Comparison of ENCODE assay signal across 25 cellular contexts in genomic region chr1:2566106-2567045, GRCh38. TPM values are rescaled to one million over a fixed set of nuclear protein-coding genes. Genes with fewer than 3 reads are reported as not detected.
DNase-seq lines count a peak whose midpoint lies in the region; ATAC-seq and TF ChIP-seq lines count a peak whose summit lies in the region.
"Had no signal": no experiment of that assay in that cellular context is flagged by ENCODE, and none has a peak within 500 bp of the region (broad histone marks: within the 10 kb centered on the region; RNA-seq: fewer than 3 reads in every experiment).

No MANE protein-coding gene starts in this region.

- no peak for TF ChIP-seq POLR2A in spleen (IDR thresholded peaks at IDR 0.05)

- H3K36me3 ChIP-seq in BLaER1 (no peaks in the 10 kb centered on the region), H7 (replicated peaks; ENCODE audit: control insufficient read depth, insufficient read depth, low read length) (no peaks in the 10 kb centered on the region), mucosa of stomach (ENCODE audit: control insufficient read depth, insufficient read depth, low read length) (no peaks in the 10 kb centered on the region), spleen (peaks cover 0 to 30% (median 26%) of the 10 kb centered on the region in 6 donors)
- H3K36me3 ChIP-seq: MG63, vagina had no signal

- H3K4me1 ChIP-seq in BLaER1 (peaks cover 85% of the 10 kb centered on the region), mucosa of stomach (ENCODE audit: control insufficient read depth, insufficient read depth, low read length) (peaks cover 20% of the 10 kb centered on the region), spleen (peaks cover 0 to 16% (median 3%) of the 10 kb centered on the region in 6 donors)
- H3K4me1 ChIP-seq: body of pancreas, heart left ventricle had no signal

- H3K9me3 ChIP-seq in BLaER1 = no peaks in the 10 kb centered on the region
- H3K9me3 ChIP-seq in mucosa of stomach (ENCODE audit: control insufficient read depth, low read length) = no peaks in the 10 kb centered on the region
- H3K9me3 ChIP-seq in spleen = no peaks in the 10 kb centered on the region
- H3K9me3 ChIP-seq: body of pancreas, heart left ventricle, MG63, vagina had no signal

- no peak for TF ChIP-seq CTCF in spleen (IDR thresholded peaks at IDR 0.05 in 8 of 11, conservative IDR thresholded peaks at IDR 0.05 in 3 of 11)

- intact Hi-C loops in spleen (cut with DNase I; ENCODE audit: low total_unique reads) = no loop called here

- H4K20me1 ChIP-seq in BLaER1 = no peaks in the 10 kb centered on the region

- H3K27me3 ChIP-seq in BLaER1 (no peaks in the 10 kb centered on the region), H7 (ENCODE audit: control insufficient read depth, insufficient read depth, low read length) (no peaks in the 10 kb centered on the region), mucosa of stomach (ENCODE audit: control insufficient read depth, insufficient read depth, low read length) (peaks cover 3% of the 10 kb centered on the region), spleen (replicated peaks in 1 of 7) (no peaks in the 10 kb centered on the region)
- H3K27me3 ChIP-seq: body of pancreas, MG63, vagina had no signal

- no peak overlapping the region for H3K9ac ChIP-seq in BLaER1
- peak overlapping the region; percentile 8 for H3K9ac ChIP-seq in mucosa of stomach (ENCODE audit: low read length)

- H3K27ac ChIP-seq in BLaER1 = no peak overlapping the region
- H3K27ac ChIP-seq in spleen = no peak overlapping the region
- H3K27ac ChIP-seq: body of pancreas, heart left ventricle, vagina had no signal

- H3K4me3 ChIP-seq in BLaER1 = no peak overlapping the region
- H3K4me3 ChIP-seq in H7 (ENCODE audit: insufficient read depth, low read depth, low read length) = no peak overlapping the region
- no peak overlapping the region for H3K4me3 ChIP-seq in mucosa of stomach (ENCODE audit: low read length)
- H3K4me3 ChIP-seq in spleen = no peak overlapping the region
- H3K4me3 ChIP-seq: body of pancreas, heart left ventricle, MG63, vagina had no signal

- 74 to 84% (median 81%) methylated on average over 32 to 34 of the region's 34 CpGs for WGBS in spleen, 5 donors

- peak overlapping the region; percentile 92; the same call in 1 of the 2 replicates for H3K4me2 ChIP-seq in BLaER1

- ATAC-seq in GM19397 (IDR thresholded peaks at IDR 0.05; ENCODE audit: unreplicated experiment) = no peak
- no peak for ATAC-seq in HG03571 (IDR thresholded peaks at IDR 0.05; ENCODE audit: unreplicated experiment)
- ATAC-seq: body of pancreas; heart left ventricle; naive thymus-derived CD8-positive, alpha-beta T cell had no signal

- peak; percentile 54 for DNase-seq in H7
- DNase-seq in astrocyte of the hippocampus (ENCODE audit: low read depth, low spot score) = peak; percentile 75
- DNase-seq in spleen = no peak
- DNase-seq in inferior parietal cortex (ENCODE audit: extremely low spot score) = no peak
- DNase-seq: activated CD4-positive, alpha-beta T cell treated with anti-CD3 and anti-CD28 coated beads for 1 hour; activated naive CD8-positive, alpha-beta T cell treated with anti-CD3 and anti-CD28 coated beads for 36 hours; body of pancreas; DND-41; mammary epithelial cell; MG63; naive thymus-derived CD8-positive, alpha-beta T cell; NCI-H187; NCI-H748 treated with DMSO at 0.1 percent for 48 hours; OCI-M1; small intestine; stimulated activated CD4-positive, alpha-beta T cell treated with anti-CD3 and anti-CD28 coated beads, Interleukin-4, amount 100 ng/mL, for 1 hour; T1000 had no signal

RNA-seq across cellular contexts. Expression of gene TNFRSF14, which starts 10.2 kb away (rescaled TPM):
- total RNA-seq in H7 (2014; rRNA removed; shearing (Covaris generic)) = 0.07 and 0.55 TPM in 2 replicates
- 100 to 1,000 TPM; 146 to 203 (median 190) TPM for total RNA-seq in spleen
- polyA plus RNA-seq in spleen = 100 to 1,000 TPM; 167 to 366 (median 302) TPM

RNA-seq across cellular contexts. Expression of gene PRXL2B, which starts 20.2 kb away (rescaled TPM):
- total RNA-seq in H7 (2014; rRNA removed; shearing (Covaris generic)) = 62.9 and 83.5 TPM in 2 replicates
- 10 to 100 TPM; 21.9 to 43.0 (median 26.7) TPM for total RNA-seq in spleen
- 10 to 100 TPM; 10.7 to 29.0 (median 13.2) TPM for polyA plus RNA-seq in spleen

RNA-seq across cellular contexts. Expression of gene HES5, which starts 36.3 kb away (rescaled TPM):
- total RNA-seq in H7 (2014; rRNA removed; shearing (Covaris generic)) = 0.07 and 0.33 TPM in 2 replicates
- under 1 TPM in 4 of 7 donors, not detected in 3; 0.36 to 0.54 (median 0.42) TPM for total RNA-seq in spleen
- under 1 TPM in 1 of 3 donors, not detected in 2; 0.36 TPM for polyA plus RNA-seq in spleen
- total RNA-seq: activated T-helper 1 cell treated with anti-CD3 and anti-CD28 coated beads, Interleukin-12 subunit alpha, Interleukin-12 subunit beta, Interleukin-2, Interleukin-4 antibody, amounts not matched to agents 30 ng/mL and 10 ng/mL and 1 ng/mL, durations not matched to agents 14 hours and 24 hours and 36 hours; body of pancreas; mammary epithelial cell; SK-MEL-5; vagina had no signal
- polyA plus RNA-seq: mammary epithelial cell; naive thymus-derived CD8-positive, alpha-beta T cell had no signal

RNA-seq across cellular contexts. Expression of gene PANK4, which starts 40.0 kb away (rescaled TPM):
- 62.5 and 79.0 TPM in 2 replicates for total RNA-seq in H7 (2014; rRNA removed; shearing (Covaris generic))
- 10 to 100 TPM; 34.9 to 49.5 (median 47.6) TPM for total RNA-seq in spleen
- 10 to 100 TPM; 13.8 to 30.6 (median 14.0) TPM for polyA plus RNA-seq in spleen

Comparison
In these comparisons a context has a peak if more than half of its experiments do, and no peak if none do; other contexts are left out.
1. DNase-seq: peak in H7 (single experiment) and astrocyte of the hippocampus (single experiment); none in spleen (single experiment) and inferior parietal cortex (single experiment).
2. RNA of gene TNFRSF14, which starts 10.2 kb away (total RNA-seq): 146 to 203 TPM in spleen; 0.07 to 0.55 TPM in H7; every median in the first group is over 10 times any median in the second.